In the genomic region with DNA sequence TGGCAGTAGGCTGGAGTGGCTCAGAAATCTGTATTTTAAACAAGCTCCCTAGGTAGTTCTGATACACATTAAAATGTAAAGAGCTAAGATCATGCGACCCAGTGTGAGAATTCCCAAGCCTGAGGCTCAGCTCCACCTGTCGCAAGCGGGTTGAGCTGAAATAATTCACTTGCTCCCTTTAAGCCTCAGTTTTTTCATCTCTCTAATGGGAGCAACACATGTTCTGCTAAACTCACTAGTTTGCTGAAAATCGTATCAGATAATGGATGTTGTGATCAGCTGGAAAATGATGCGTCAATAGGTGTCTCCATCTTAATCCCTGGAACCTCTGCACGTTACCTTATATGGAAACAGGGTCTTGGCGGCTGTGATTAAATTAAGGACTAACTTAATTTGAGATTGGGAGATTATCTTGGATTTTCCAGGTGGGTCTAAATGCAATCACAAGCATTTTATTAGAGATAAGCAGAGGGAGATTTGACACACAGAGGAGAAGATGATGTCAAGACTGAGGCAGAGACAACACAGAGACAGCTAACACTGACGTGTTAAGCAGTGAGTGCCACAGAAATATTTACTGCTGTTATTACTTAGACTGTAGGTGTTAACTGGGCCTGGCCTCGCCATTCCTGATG, we compare ENCODE assay signal across 14 cellular contexts. TPM values are rescaled to one million over a fixed set of nuclear protein-coding genes. Genes with fewer than 3 reads are reported as not detected.
DNase-seq lines count a peak whose midpoint lies in the region; ATAC-seq, FAIRE-seq and TF ChIP-seq lines count a peak whose summit lies in the region.
"Had no signal": no experiment of that assay in that cellular context is flagged by ENCODE, and none has a peak within 500 bp of the region (broad histone marks: within the 10 kb centered on the region; RNA-seq: fewer than 3 reads in every experiment).

No MANE protein-coding gene starts in this region.

- H3K79me2 ChIP-seq in SK-N-SH (ENCODE audit: insufficient read depth): no peaks in the 10 kb centered on the region

- TF ChIP-seq RAD21 in SK-N-SH (IDR thresholded peaks at IDR 0.05; ENCODE audit: low read length): no peak

- WGBS in SK-N-SH (ENCODE audit: low lambda C conversion rate): 94% methylated on average over 9 of the region's 9 CpGs

- FAIRE-seq in bronchial epithelial cell (lab: Jason Lieb, UNC): peak; percentile 32

- DNase-seq in NCI-H460 (ENCODE audit: extremely low read depth, low read depth) (peak; percentile 62), SK-N-SH (no peak), bronchial epithelial cell (ENCODE audit: low read depth) (no peak), GM13976 (ENCODE audit: low spot score) (no peak), NCI-H226 (no peak)
- DNase-seq: CD8-positive, alpha-beta memory T cell; DMS53; GF-D8; H9 had no signal

- in situ Hi-C loops in GM13976 (cut with MboI; ENCODE audit: low sequenced_read_pairs, unreplicated experiment): loop anchor here (5.0 kb wide), 1 partner anchor 33 kb away; no protein-coding TSS in a partner anchor

- POLR2A ChIA-PET in SK-N-SH (lab: Yijun Ruan, JAX): no interaction called here

- no peak for ATAC-seq in activated CD4-positive, CD25-positive, alpha-beta regulatory T cell treated with anti-CD3 and anti-CD28 coated beads, Interleukin-2, amount 50 U/mL, for 24 hours
- no peak for ATAC-seq in GM18520 (IDR thresholded peaks at IDR 0.05; ENCODE audit: unreplicated experiment)

- H2AFZ ChIP-seq in SK-N-SH (ENCODE audit: low read depth): no peak overlapping the region
- H2AFZ ChIP-seq: GM23338 had no signal

- no peak overlapping the region for H3K9ac ChIP-seq in SK-N-SH

- H3K27me3 ChIP-seq in SK-N-SH (ENCODE audit: insufficient read depth) (no peaks in the 10 kb centered on the region), bronchial epithelial cell (ENCODE audit: control insufficient read depth, insufficient read depth, low read length) (no peaks in the 10 kb centered on the region)

- CTCF ChIA-PET in SK-N-SH (lab: Yijun Ruan, JAX): interaction anchor here (0.6 to 27.1 kb wide), 9 partner anchors 12 to 139 kb away, joined by 3 to 519 read pairs (median 4); a partner anchor contains a TSS

- H4K20me1 ChIP-seq in SK-N-SH (ENCODE audit: insufficient read depth): no peaks in the 10 kb centered on the region

- H3F3A ChIP-seq in SK-N-SH (replicated peaks; ENCODE audit: insufficient read depth): no peaks in the 10 kb centered on the region

- H3K4me2 ChIP-seq in SK-N-SH: no peak overlapping the region
- H3K4me2 ChIP-seq: GM23338 had no signal

- H3K9me2 ChIP-seq in SK-N-SH: no peaks in the 10 kb centered on the region

- H3K4me3 ChIP-seq in SK-N-SH (ENCODE audit: low read depth in 2 of 2, low read length in 1 of 2) (no peak overlapping the region), bronchial epithelial cell (ENCODE audit: low read depth, low read length) (no peak overlapping the region)
- H3K4me3 ChIP-seq: GM23338 had no signal

- no peak overlapping the region; a peak in 1 of 4 replicates for H3K27ac ChIP-seq in SK-N-SH (ENCODE audit: low read depth in 2 of 2, low read length in 1 of 2)
- H3K27ac ChIP-seq: HL-60 had no signal

- TF ChIP-seq EP300 in SK-N-SH (IDR thresholded peaks at IDR 0.05; ENCODE audit: borderline replicate concordance in 1 of 2, low read depth in 1 of 2, low read length in 1 of 2): peak in 1 of 2 experiments; percentile 33; a peak in 1 of 4 replicates

- TF ChIP-seq CTCF in SK-N-SH (IDR thresholded peaks at IDR 0.05) (no peak), bronchial epithelial cell (IDR thresholded peaks at IDR 0.05; ENCODE audit: insufficient read depth, low read length, severe bottlenecking) (no peak), GM13976 (IDR thresholded peaks at IDR 0.05; ENCODE audit: borderline replicate concordance, control extremely low read depth, extremely low read depth, insufficient read depth, missing control alignments) (no peak)

- H3K9me3 ChIP-seq in SK-N-SH: no peaks in the 10 kb centered on the region

- H3K36me3 ChIP-seq in SK-N-SH (replicated peaks in 1 of 2; ENCODE audit: control insufficient read depth in 1 of 2, insufficient read depth in 2 of 2, low read length in 1 of 2) (no peaks in the 10 kb centered on the region), bronchial epithelial cell (ENCODE audit: control insufficient read depth, insufficient read depth, low read length) (no peaks in the 10 kb centered on the region)

- peaks cover 0 to 2% of the 10 kb centered on the region in 2 experiments; a peak in 1 of 4 replicates for H3K4me1 ChIP-seq in SK-N-SH (ENCODE audit: control insufficient read depth in 1 of 2, insufficient read depth in 2 of 2, low read depth in 1 of 2, low read length in 1 of 2)

TF ChIP-seq in SK-N-SH, 30 proteins besides CTCF, POLR2A, EP300 and RAD21:
- TF ChIP-seq GATA2 (CRISPR knock-in tag; IDR thresholded peaks at IDR 0.05) (peak; percentile 64), MXI1 (IDR thresholded peaks at IDR 0.05; ENCODE audit: low read depth, low read length) (no peak)

RNA-seq across cellular contexts. Expression of a gene that starts 53.0 kb away (rescaled TPM):
- not detected in 2 replicates for total RNA-seq in NCI-H460 (2014; rRNA removed; shearing (Covaris generic))
- not detected in 2 replicates for polyA plus RNA-seq in NCI-H460 (2014; cell fraction: nucleus; rRNA removed)
- not detected in 2 replicates for polyA plus RNA-seq in SK-N-SH (2012; rRNA removed)
- polyA plus RNA-seq in SK-N-SH (2012; cell fraction: cytosol; rRNA removed): not detected in 2 replicates
- polyA plus RNA-seq in SK-N-SH (2012; cell fraction: nucleus; rRNA removed): not detected in 2 replicates
- 0.26 and 0.64 TPM in 2 replicates for total RNA-seq in bronchial epithelial cell
- total RNA-seq: A673 had no signal
